22 cellular contexts compared by ENCODE assay signal in the genomic region with DNA sequence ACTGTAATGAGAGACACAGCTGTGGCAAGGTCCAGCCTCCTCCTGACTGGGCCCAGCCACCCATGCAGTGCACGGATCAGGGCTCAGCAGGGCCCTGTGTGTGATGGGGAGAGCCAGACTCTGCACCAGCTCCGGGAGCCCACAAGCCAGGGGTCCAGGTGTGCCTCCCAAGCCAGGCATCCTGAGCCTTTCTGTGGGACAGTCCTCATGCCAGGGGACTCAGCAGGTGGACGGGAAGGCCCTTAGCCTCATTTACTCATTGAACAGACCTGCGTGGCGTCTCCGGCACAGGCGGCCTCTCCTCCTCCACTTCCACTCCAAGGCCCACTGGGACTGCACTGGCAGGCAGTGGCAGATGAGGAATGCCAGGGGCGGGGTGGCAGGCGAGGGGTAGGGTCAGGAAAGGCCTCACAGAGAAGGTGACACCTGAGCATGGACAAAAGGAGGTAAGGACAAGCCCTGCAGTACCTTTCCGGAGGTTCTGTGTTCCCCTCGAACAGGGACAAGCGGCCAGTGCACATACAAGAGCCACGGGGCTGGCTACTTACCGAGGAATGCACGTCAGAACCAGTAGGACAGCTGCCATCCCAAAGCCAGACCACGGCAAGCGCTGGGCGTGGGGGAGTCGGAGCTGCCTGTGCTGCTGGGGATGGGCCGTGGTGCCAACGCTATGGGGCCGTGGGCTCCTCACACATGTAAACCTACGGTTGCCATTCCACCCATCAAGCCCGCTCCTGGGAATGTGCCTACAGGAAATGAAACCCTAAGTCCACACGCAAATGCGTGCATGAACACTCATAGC. TPM values are rescaled to one million over a fixed set of nuclear protein-coding genes. Genes with fewer than 3 reads are reported as not detected.
DNase-seq lines count a peak whose midpoint lies in the region; ATAC-seq and TF ChIP-seq lines count a peak whose summit lies in the region.
"Had no signal": no experiment of that assay in that cellular context is flagged by ENCODE, and none has a peak within 500 bp of the region (broad histone marks: within the 10 kb centered on the region; RNA-seq: fewer than 3 reads in every experiment).

No MANE protein-coding gene starts in this region.

- H3K9ac ChIP-seq in BLaER1: no peak overlapping the region
- H3K9ac ChIP-seq: parathyroid adenoma had no signal

- no peak for TF ChIP-seq POLR2A in lower leg skin (IDR thresholded peaks at IDR 0.05)

- no peaks in the 10 kb centered on the region for H3K4me1 Mint-ChIP-seq in activated CD8-positive, alpha-beta memory T cell treated with anti-CD3 and anti-CD28 coated beads, Interleukin-2, amount 10 ng/mL, durations not matched to agents 7 days and 5 days
- H3K4me1 Mint-ChIP-seq in nephron progenitor cell: peaks cover 5% of the 10 kb centered on the region
- H3K4me1 Mint-ChIP-seq: T-helper 17 cell had no signal

- H3K4me1 ChIP-seq in BLaER1: peaks cover 82% of the 10 kb centered on the region
- H3K4me1 ChIP-seq: A549, parathyroid adenoma had no signal

- peaks cover 5% of the 10 kb centered on the region for H3K36me3 Mint-ChIP-seq in activated CD8-positive, alpha-beta memory T cell treated with anti-CD3 and anti-CD28 coated beads, Interleukin-2, amount 10 ng/mL, durations not matched to agents 7 days and 5 days
- peaks cover 16% of the 10 kb centered on the region for H3K36me3 Mint-ChIP-seq in nephron progenitor cell (ENCODE audit: low read depth)

- H3K27me3 ChIP-seq in BLaER1: peaks cover 4% of the 10 kb centered on the region; the same call in 1 of the 2 replicates
- H3K27me3 ChIP-seq: brain microvascular endothelial cell had no signal

- H4K20me1 ChIP-seq in BLaER1: peaks cover 11% of the 10 kb centered on the region; the same call in 1 of the 2 replicates

- H3K4me3 Mint-ChIP-seq in activated CD8-positive, alpha-beta memory T cell treated with anti-CD3 and anti-CD28 coated beads, Interleukin-2, amount 10 ng/mL, durations not matched to agents 7 days and 5 days: no peak overlapping the region
- H3K4me3 Mint-ChIP-seq in nephron progenitor cell: no peak overlapping the region
- H3K4me3 Mint-ChIP-seq: dendritic cell treated with granulocyte-macrophage colony-stimulating factor and Interleukin-4, amounts not matched to agents 40 ng/mL and 50 ng/mL, for 4 days; T-helper 17 cell had no signal

- CTCF ChIA-PET in activated CD8-positive, alpha-beta memory T cell treated with anti-CD3 and anti-CD28 coated beads, Interleukin-2, amount 10 ng/mL, durations not matched to agents 7 days and 5 days (lab: Charles Lee): no interaction called here

- ATAC-seq in activated CD8-positive, alpha-beta memory T cell treated with anti-CD3 and anti-CD28 coated beads, Interleukin-2, amount 10 ng/mL, durations not matched to agents 7 days and 5 days: no peak
- no peak for ATAC-seq in HG03442 (IDR thresholded peaks at IDR 0.05; ENCODE audit: unreplicated experiment)
- ATAC-seq: A549, HCT116, Panc1, T-helper 17 cell had no signal

- no peaks in the 10 kb centered on the region for H3K36me3 ChIP-seq in BLaER1
- H3K36me3 ChIP-seq: brain microvascular endothelial cell had no signal

- TF ChIP-seq CTCF in lower leg skin (IDR thresholded peaks at IDR 0.05): no peak
- no peak for TF ChIP-seq CTCF in nephron progenitor cell (IDR thresholded peaks at IDR 0.05)

- H3K4me3 ChIP-seq in BLaER1 (peak overlapping the region; percentile 33; the same call in 1 of the 2 replicates), lower leg skin (ENCODE audit: low read depth, poor library complexity, severe bottlenecking) (no peak overlapping the region)
- H3K4me3 ChIP-seq: A549 had no signal

- peak; percentile 33 for DNase-seq in activated CD8-positive, alpha-beta memory T cell treated with anti-CD3 and anti-CD28 coated beads, Interleukin-2, amount 10 ng/mL, durations not matched to agents 7 days and 5 days
- no peak for DNase-seq in activated CD8-positive, alpha-beta memory T cell treated with anti-CD3 and anti-CD28 coated beads for 24 hours
- DNase-seq in lower leg skin (ENCODE audit: low spot score in 2 of 2): peak; percentile 9 to 82
- peak; percentile 0 for DNase-seq in retina
- DNase-seq in stimulated activated naive CD4-positive, alpha-beta T cell (lab: John Stamatoyannopoulos, UW): no peak
- no peak for DNase-seq in nephron progenitor cell
- DNase-seq: brain microvascular endothelial cell; NCI-H1105 treated with DMSO at 0.1 percent for 48 hours; NCI-H2081 treated with DMSO at 0.1 percent for 48 hours; NCI-H446 treated with DMSO at 0.1 percent for 48 hours; NK-92 treated with Interleukin-12 subunit alpha and Interleukin-12 subunit beta, amount 100 ng/mL, for 24 hours; small intestine had no signal

- peaks cover 11% of the 10 kb centered on the region for H3K9me3 Mint-ChIP-seq in activated CD8-positive, alpha-beta memory T cell treated with anti-CD3 and anti-CD28 coated beads, Interleukin-2, amount 10 ng/mL, durations not matched to agents 7 days and 5 days (ENCODE audit: low read depth)
- H3K9me3 Mint-ChIP-seq in nephron progenitor cell: peaks cover 31% of the 10 kb centered on the region

- WGBS in lower leg skin, 2 donors: 85 to 87% methylated on average over 26 of the region's 26 CpGs

- peak overlapping the region; percentile 85 for H3K4me2 ChIP-seq in BLaER1
- H3K4me2 ChIP-seq: A549 had no signal

- peaks cover 20% of the 10 kb centered on the region for H3K9me3 ChIP-seq in BLaER1

- intact Hi-C loops in lower leg skin (cut with DNase I; ENCODE audit: low total_unique reads): no loop called here

- H3K27me3 Mint-ChIP-seq in activated CD8-positive, alpha-beta memory T cell treated with anti-CD3 and anti-CD28 coated beads, Interleukin-2, amount 10 ng/mL, durations not matched to agents 7 days and 5 days: peaks cover 17% of the 10 kb centered on the region
- peaks cover 3% of the 10 kb centered on the region for H3K27me3 Mint-ChIP-seq in nephron progenitor cell (ENCODE audit: low read depth, poor library complexity)
- H3K27me3 Mint-ChIP-seq: T-helper 17 cell had no signal

- no peak overlapping the region for H3K27ac Mint-ChIP-seq in activated CD8-positive, alpha-beta memory T cell treated with anti-CD3 and anti-CD28 coated beads, Interleukin-2, amount 10 ng/mL, durations not matched to agents 7 days and 5 days
- H3K27ac Mint-ChIP-seq in nephron progenitor cell: no peak overlapping the region
- H3K27ac Mint-ChIP-seq: activated T-helper 2 cell treated with anti-CD3 and anti-CD28 coated beads, Interferon-gamma antibody, Interleukin-2, Interleukin-4, amounts not matched to agents 10 μg/mL and 5 μg/mL and 100 μg/mL, durations not matched to agents 14 hours and 24 hours and 36 hours; dendritic cell treated with granulocyte-macrophage colony-stimulating factor and Interleukin-4, amounts not matched to agents 40 ng/mL and 50 ng/mL, for 4 days; T-helper 17 cell had no signal

- H3K27ac ChIP-seq in BLaER1: peak overlapping the region; percentile 63
- H3K27ac ChIP-seq: A549, brain microvascular endothelial cell, C4-2B, parathyroid adenoma had no signal

RNA-seq across cellular contexts. Expression of gene IGF2, which starts 52.7 kb away (rescaled TPM):
- total RNA-seq in activated CD8-positive, alpha-beta memory T cell treated with anti-CD3 and anti-CD28 coated beads, Interleukin-2, amount 10 ng/mL, durations not matched to agents 7 days and 5 days: under 1 TPM in 1 of 2 experiments, not detected in 1; 0.91 TPM
- total RNA-seq in lower leg skin: 10 to 100 TPM in 1 of 4 donors, 1 to 10 TPM in 3; 4.5 to 14.7 (median 6.0) TPM

Comparison
In these comparisons a context has a peak if more than half of its experiments do, and no peak if none do; other contexts are left out.
1. DNase-seq: peak in activated CD8-positive, alpha-beta memory T cell treated with anti-CD3 and anti-CD28 coated beads, Interleukin-2, amount 10 ng/mL, durations not matched to agents 7 days and 5 days (single experiment), lower leg skin (2 of 2) and retina (single experiment); none in activated CD8-positive, alpha-beta memory T cell treated with anti-CD3 and anti-CD28 coated beads for 24 hours (single experiment), stimulated activated naive CD4-positive, alpha-beta T cell (0 of 6) and nephron progenitor cell (single experiment).